8 cellular contexts compared by ENCODE assay signal in the genomic region with DNA sequence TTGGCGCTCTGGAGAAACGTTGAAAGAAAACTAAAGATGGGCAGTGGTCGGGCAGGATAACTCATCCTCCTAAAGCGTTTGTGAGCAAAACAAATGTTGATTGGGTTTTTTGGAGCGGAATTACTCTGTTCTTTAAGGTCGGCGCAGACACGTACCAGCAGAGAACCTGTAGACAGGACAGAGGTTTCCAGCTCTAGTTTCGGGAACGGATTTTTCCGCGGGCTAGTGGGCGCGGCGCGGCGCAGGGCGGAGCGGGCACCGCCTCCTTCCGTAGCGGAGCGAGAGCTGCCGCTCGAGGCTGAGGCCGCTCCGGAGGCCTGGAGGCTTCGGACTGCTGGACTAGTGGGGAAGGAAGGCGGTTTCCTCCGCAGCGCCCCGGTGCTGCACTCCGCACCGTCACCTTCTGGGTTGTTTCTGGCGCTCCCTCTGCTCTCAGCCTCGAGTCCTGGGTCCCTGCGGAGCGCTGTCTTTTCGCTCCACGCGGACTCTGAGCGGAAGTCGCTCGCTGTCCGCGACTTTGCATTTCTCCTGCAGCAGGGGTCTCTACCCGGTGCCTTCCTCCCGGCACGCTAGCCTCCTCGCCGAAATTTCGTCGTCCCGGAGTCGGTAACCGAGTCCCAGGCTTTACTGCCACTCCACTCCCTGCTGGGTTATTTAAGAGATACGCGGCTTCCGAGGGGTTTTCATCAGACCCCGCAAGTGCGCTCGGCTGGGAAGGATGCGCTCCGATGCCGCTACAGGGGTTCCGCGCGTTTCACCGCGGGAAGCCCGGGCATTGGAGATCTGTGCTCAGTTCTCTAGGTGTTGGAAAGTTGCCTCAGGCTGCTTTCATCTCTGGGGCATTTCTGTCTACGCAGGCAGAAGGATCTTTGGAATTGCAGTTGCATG. TPM values are rescaled to one million over a fixed set of nuclear protein-coding genes. Genes with fewer than 3 reads are reported as not detected.
DNase-seq lines count a peak whose midpoint lies in the region; ATAC-seq, FAIRE-seq and TF ChIP-seq lines count a peak whose summit lies in the region.

No MANE protein-coding gene starts in this region.

- intact Hi-C loops in ovary (cut with DNase I), result no loop called here

- H3K4me3 ChIP-seq in epithelial cell of proximal tubule (ENCODE audit: low read depth, low read length) (peak overlapping the region; percentile 19), ovary (peak overlapping the region; percentile 16)

- H3K27me3 ChIP-seq in ovary, result no peaks in the 10 kb centered on the region

- no peak for ATAC-seq in HG03469 (IDR thresholded peaks at IDR 0.05; ENCODE audit: unreplicated experiment)

- H3K9me3 ChIP-seq in ovary, result no peaks in the 10 kb centered on the region

- no peak overlapping the region for H3K27ac ChIP-seq in ovary

- H3K4me1 ChIP-seq in ovary (ENCODE audit: insufficient read depth), result no peaks in the 10 kb centered on the region

- no peak for TF ChIP-seq POLR2A in ovary (IDR thresholded peaks at IDR 0.05)

- 3 to 5% (median 4%) methylated on average over 54 to 72 of the region's 72 CpGs for WGBS in ovary, 3 donors

- TF ChIP-seq EP300 in ovary (IDR thresholded peaks at IDR 0.05), result no peak

- TF ChIP-seq CTCF in epithelial cell of proximal tubule (conservative IDR thresholded peaks at IDR 0.05; ENCODE audit: low read depth, low read length) (no peak), ovary (IDR thresholded peaks at IDR 0.05) (no peak)

- FAIRE-seq in GM19239 (lab: Jason Lieb, UNC), result no peak

- no peaks in the 10 kb centered on the region for H3K36me3 ChIP-seq in ovary

- peak; percentile 45 for DNase-seq in DMS53 treated with DMSO at 0.1 percent for 48 hours (lab: John Stamatoyannopoulos, UW; ENCODE audit: unreplicated experiment)
- DNase-seq in SW480 (ENCODE audit: low spot score), result peak; percentile 23
- no peak for DNase-seq in epithelial cell of proximal tubule (ENCODE audit: low read depth)
- no peak for DNase-seq in ovary
- no peak for DNase-seq in HuH-7 (ENCODE audit: low spot score)
- DNase-seq in GM19240 (ENCODE audit: insufficient read length, low spot score), result no peak
- DNase-seq in GM19239 (ENCODE audit: insufficient read length, low spot score), result no peak

RNA-seq across cellular contexts. Expression of gene FOXD2, which starts 7.0 kb away (rescaled TPM):
- total RNA-seq in epithelial cell of proximal tubule (0.14 TPM in 1 of 2 replicates, not detected in the other), ovary (under 1 TPM in 4 of 7 donors, not detected in 3; 0.07 to 0.18 (median 0.09) TPM)
- polyA plus RNA-seq in ovary, result under 1 TPM; 0.05 to 0.10 TPM

RNA-seq across cellular contexts. Expression of gene FOXE3, which starts 28.7 kb away (rescaled TPM):
- not detected in 2 replicates for total RNA-seq in epithelial cell of proximal tubule
- total RNA-seq in ovary, result not detected
- polyA plus RNA-seq in ovary, result not detected

Comparison
In these comparisons a context has a peak if more than half of its experiments do, and no peak if none do; other contexts are left out.
1. DNase-seq: peak in DMS53 treated with DMSO at 0.1 percent for 48 hours (single experiment) and SW480 (single experiment); none in epithelial cell of proximal tubule (single experiment), ovary (0 of 5), HuH-7 (single experiment), GM19240 (single experiment) and GM19239 (single experiment).